In genomic region chr1:146478125-146478720, GRCh38 we compare ENCODE assay signal across 8 cellular contexts.
DNase-seq lines count a peak whose midpoint lies in the region; ATAC-seq and TF ChIP-seq lines count a peak whose summit lies in the region.
"Not testable (repeated sequence)": the region's sequence is repeated elsewhere in the genome, so short reads cannot be mapped to it uniquely, and the experiment has no call there.

No MANE protein-coding gene starts in this region.

- TF ChIP-seq CTCF in GM12872 (IDR thresholded peaks at IDR 0.05; ENCODE audit: insufficient read depth, low read depth, low read length) (peak; percentile 61), RWPE2 (IDR thresholded peaks at IDR 0.05; ENCODE audit: poor library complexity, severe bottlenecking) (peak; percentile 61), endodermal cell (conservative IDR thresholded peaks at IDR 0.05) (peak; percentile 88), kidney epithelial cell (IDR thresholded peaks at IDR 0.05; ENCODE audit: insufficient read depth, low read length, poor library complexity, severe bottlenecking) (peak; percentile 66), gastrocnemius medialis (IDR thresholded peaks at IDR 0.05 in 4 of 5, conservative IDR thresholded peaks at IDR 0.05 in 1 of 5) (peak in 4 of 5 experiments; percentile 21 to 49 (median 32))

- H3K36me3 Mint-ChIP-seq in activated T-cell treated with anti-CD3 and anti-CD28 coated beads, Interleukin-2, amount 50 U/mL, for 72 hours (ENCODE audit: insufficient read depth in 2 of 2); endodermal cell (ENCODE audit: low read depth): not testable (repeated sequence)

- in situ Hi-C loops in gastrocnemius medialis (cut with MboI; ENCODE audit: low sequenced_read_pairs in 4 of 4), result not testable (repeated sequence)

- not testable (repeated sequence) for H3K27ac ChIP-seq in RWPE2 (ENCODE audit: poor library complexity, severe bottlenecking); endodermal cell (ENCODE audit: low read depth, low read length); gastrocnemius medialis

- intact Hi-C loops in gastrocnemius medialis (cut with DNase I; ENCODE audit: low total_unique reads), result not testable (repeated sequence)

- not testable (repeated sequence) for H3K9ac ChIP-seq in endodermal cell (ENCODE audit: extremely low read depth, low read length, poor library complexity, severe bottlenecking)

- H3K4me3 ChIP-seq in RWPE2 (ENCODE audit: severe bottlenecking); endodermal cell (ENCODE audit: low read length); kidney epithelial cell (ENCODE audit: low read depth, low read length); gastrocnemius medialis: not testable (repeated sequence)

- H3K9me3 Mint-ChIP-seq in activated T-cell treated with anti-CD3 and anti-CD28 coated beads, Interleukin-2, amount 50 U/mL, for 72 hours; endodermal cell: not testable (repeated sequence)

- not testable (repeated sequence) for H3K27me3 ChIP-seq in RWPE2 (ENCODE audit: insufficient read depth, poor library complexity, severe bottlenecking); endodermal cell (ENCODE audit: control insufficient read depth, insufficient read depth, low read length, poor library complexity, severe bottlenecking); kidney epithelial cell (ENCODE audit: control insufficient read depth, insufficient read depth, low read length); gastrocnemius medialis

- peak; percentile 48; the same call in 1 of the 3 replicates for ATAC-seq in RWPE2 (ENCODE audit: low read depth)
- ATAC-seq in activated T-cell treated with anti-CD3 and anti-CD28 coated beads, Interleukin-2, amount 50 U/mL, for 72 hours (replicated peaks in 1 of 2), result peak; percentile 57 to 70
- ATAC-seq in gastrocnemius medialis, result peak in 1 of 2 donors; percentile 30

- H3K27ac Mint-ChIP-seq in activated T-cell treated with anti-CD3 and anti-CD28 coated beads, Interleukin-2, amount 50 U/mL, for 72 hours; endodermal cell: not testable (repeated sequence)

- not testable (repeated sequence) for H3K4me3 Mint-ChIP-seq in activated T-cell treated with anti-CD3 and anti-CD28 coated beads, Interleukin-2, amount 50 U/mL, for 72 hours; endodermal cell

- H3K27me3 Mint-ChIP-seq in activated T-cell treated with anti-CD3 and anti-CD28 coated beads, Interleukin-2, amount 50 U/mL, for 72 hours (ENCODE audit: low read depth); endodermal cell (ENCODE audit: insufficient read depth): not testable (repeated sequence)

- H3K36me3 ChIP-seq in RWPE2 (ENCODE audit: low read depth); endodermal cell (ENCODE audit: control insufficient read depth, insufficient read depth, low read length); kidney epithelial cell (ENCODE audit: control insufficient read depth, insufficient read depth, low read length); gastrocnemius medialis: not testable (repeated sequence)

- H3K4me1 ChIP-seq in RWPE2 (ENCODE audit: insufficient read depth, poor library complexity, severe bottlenecking); endodermal cell (ENCODE audit: control insufficient read depth, insufficient read depth, low read length); gastrocnemius medialis: not testable (repeated sequence)

- not testable (repeated sequence) for H3K9me3 ChIP-seq in RWPE2 (ENCODE audit: severe bottlenecking); endodermal cell (ENCODE audit: control insufficient read depth, low read length); gastrocnemius medialis

- not testable (repeated sequence) for TF ChIP-seq POLR2A in gastrocnemius medialis (IDR thresholded peaks at IDR 0.05)

- DNase-seq in AG08396 (ENCODE audit: low spot score) (peak; percentile 2), NCI-H1092 (lab: John Stamatoyannopoulos, UW) (peak; percentile 4), endodermal cell (peak; percentile 73)
- not testable (repeated sequence) for DNase-seq in RWPE2 (ENCODE audit: low spot score); kidney epithelial cell (ENCODE audit: low read depth); gastrocnemius medialis
- DNase-seq in activated T-cell treated with anti-CD3 and anti-CD28 coated beads, Interleukin-2, amount 50 U/mL, for 72 hours, result peak in 1 of 2 donors; percentile 21

- WGBS in endodermal cell (ENCODE audit: insufficient coverage in 1 of 2, insufficient read length in 1 of 2), 2 experiments, result 60 to 75% methylated on average over 7 to 11 of the region's 12 CpGs

- H3K4me1 Mint-ChIP-seq in activated T-cell treated with anti-CD3 and anti-CD28 coated beads, Interleukin-2, amount 50 U/mL, for 72 hours (ENCODE audit: low read depth); endodermal cell: not testable (repeated sequence)

Comparison
In these comparisons a context has a peak if more than half of its experiments do, and no peak if none do; other contexts are left out.
1. CTCF ChIP-seq: peak in every context shown above with its lines; median percentile 88 in endodermal cell; 66 in kidney epithelial cell; 61 in GM12872; 61 in RWPE2; 32 in gastrocnemius medialis.